ENCODE assay signal across 8 cellular contexts in genomic region chr10:102714621-102715455, GRCh38. TPM values are rescaled to one million over a fixed set of nuclear protein-coding genes. Genes with fewer than 3 reads are reported as not detected.
DNase-seq lines count a peak whose midpoint lies in the region; ATAC-seq, FAIRE-seq and TF ChIP-seq lines count a peak whose summit lies in the region.

A gene with protein sequence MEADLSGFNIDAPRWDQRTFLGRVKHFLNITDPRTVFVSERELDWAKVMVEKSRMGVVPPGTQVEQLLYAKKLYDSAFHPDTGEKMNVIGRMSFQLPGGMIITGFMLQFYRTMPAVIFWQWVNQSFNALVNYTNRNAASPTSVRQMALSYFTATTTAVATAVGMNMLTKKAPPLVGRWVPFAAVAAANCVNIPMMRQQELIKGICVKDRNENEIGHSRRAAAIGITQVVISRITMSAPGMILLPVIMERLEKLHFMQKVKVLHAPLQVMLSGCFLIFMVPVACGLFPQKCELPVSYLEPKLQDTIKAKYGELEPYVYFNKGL (plus strand): TSS chr10:102714636. CDS start chr10:102726637, 12,001 bp downstream.

- FAIRE-seq in pancreas (lab: Jason Lieb, UNC): no peak

- H3K4me3 Mint-ChIP-seq in Calu3 (ENCODE audit: low read depth, unreplicated experiment): peak within 1 kb of the TSS; percentile 94
- peak within 1 kb of the TSS; percentile 87 to 97 (median 94) for H3K4me3 Mint-ChIP-seq in IgD-negative memory B cell
- H3K4me3 Mint-ChIP-seq in activated CD4-positive, alpha-beta T cell treated with anti-CD3 and anti-CD28 coated beads, Interleukin-2, amount 10 ng/mL, durations not matched to agents 24 days and 14 days: peak within 1 kb of the TSS; percentile 80

- peaks cover 0 to 13% (median 4%) of the 10 kb centered on the region in 3 donors for H3K4me1 ChIP-seq in pancreas
- H3K4me1 ChIP-seq in uterus: peaks cover 0 to 6% of the 10 kb centered on the region in 2 donors

- H3K27me3 ChIP-seq in pancreas: no peaks in the 10 kb centered on the region
- no peaks in the 10 kb centered on the region for H3K27me3 ChIP-seq in uterus

- H3K27me3 Mint-ChIP-seq in Calu3 (ENCODE audit: unreplicated experiment) (no peaks in the 10 kb centered on the region), IgD-negative memory B cell (no peaks in the 10 kb centered on the region)
- no peaks in the 10 kb centered on the region for H3K27me3 Mint-ChIP-seq in activated CD4-positive, alpha-beta T cell treated with anti-CD3 and anti-CD28 coated beads, Interleukin-2, amount 10 ng/mL, durations not matched to agents 24 days and 14 days

- H3K9me3 Mint-ChIP-seq in Calu3 (ENCODE audit: low read depth, unreplicated experiment) (no peaks in the 10 kb centered on the region), IgD-negative memory B cell (no peaks in the 10 kb centered on the region)
- no peaks in the 10 kb centered on the region for H3K9me3 Mint-ChIP-seq in activated CD4-positive, alpha-beta T cell treated with anti-CD3 and anti-CD28 coated beads, Interleukin-2, amount 10 ng/mL, durations not matched to agents 24 days and 14 days

- H3K9me3 ChIP-seq in pancreas (no peaks in the 10 kb centered on the region), uterus (no peaks in the 10 kb centered on the region)

- CTCF ChIA-PET in Calu3 (lab: Charles Lee): interaction anchor here (0.5 to 1.4 kb wide), 2 partner anchors 13 to 627 kb away, joined by 3 read pairs; no protein-coding TSS in a partner anchor

- H3K4me3 ChIP-seq in pancreas: peak within 1 kb of the TSS; percentile 75 to 92 (median 87)
- peak within 1 kb of the TSS; percentile 64 to 85 for H3K4me3 ChIP-seq in uterus

- TF ChIP-seq CTCF in Calu3 (IDR thresholded peaks at IDR 0.05; ENCODE audit: unreplicated experiment) (no peak), pancreas (IDR thresholded peaks at IDR 0.05) (no peak), uterus (IDR thresholded peaks at IDR 0.05) (no peak)

- peak within 1 kb of the TSS; percentile 58 for H3K27ac Mint-ChIP-seq in Calu3 (ENCODE audit: unreplicated experiment)
- H3K27ac Mint-ChIP-seq in IgD-negative memory B cell: peak within 1 kb of the TSS; percentile 90 to 95 (median 94)
- peak within 1 kb of the TSS; percentile 93 for H3K27ac Mint-ChIP-seq in activated CD4-positive, alpha-beta T cell treated with anti-CD3 and anti-CD28 coated beads, Interleukin-2, amount 10 ng/mL, durations not matched to agents 24 days and 14 days

- TF ChIP-seq POLR2A in uterus (IDR thresholded peaks at IDR 0.05): no peak

- H3K36me3 Mint-ChIP-seq in Calu3 (ENCODE audit: insufficient read depth, unreplicated experiment): peaks cover 24% of the 10 kb centered on the region
- peaks cover 3% of the 10 kb centered on the region for H3K36me3 Mint-ChIP-seq in IgD-negative memory B cell
- peaks cover 21% of the 10 kb centered on the region for H3K36me3 Mint-ChIP-seq in activated CD4-positive, alpha-beta T cell treated with anti-CD3 and anti-CD28 coated beads, Interleukin-2, amount 10 ng/mL, durations not matched to agents 24 days and 14 days (ENCODE audit: low read depth)

- intact Hi-C loops in Calu3 (cut with micrococcal nuclease; ENCODE audit: unreplicated experiment) (no loop called here), pancreas (cut with DNase I) (no loop called here), uterus (cut with DNase I; ENCODE audit: low total_unique reads) (no loop called here)
- intact Hi-C loops in activated CD4-positive, alpha-beta T cell treated with anti-CD3 and anti-CD28 coated beads, Interleukin-2, amount 10 ng/mL, durations not matched to agents 24 days and 14 days (cut with micrococcal nuclease): loop anchor here (1.0 to 5.0 kb wide), 9 partner anchors 28 to 652 kb away; partner anchors contain the start of genes ACTR1A, BORCS7, GBF1 and SUFU

- H3K27ac ChIP-seq in pancreas: peak within 1 kb of the TSS; percentile 66 to 77 (median 70)
- peak within 1 kb of the TSS; percentile 86 to 90 for H3K27ac ChIP-seq in uterus

- TSS peak; percentile 47 for BruUV-seq in Calu3 (replicated peaks; lab: Mats Ljungman, UMichigan)

- WGBS in pancreas, 2 donors: 2 to 3% methylated on average over 46 of the region's 46 CpGs

- H3K36me3 ChIP-seq in pancreas: no peaks in the 10 kb centered on the region
- no peaks in the 10 kb centered on the region for H3K36me3 ChIP-seq in uterus

- DNase-seq in Calu3 (peak; percentile 34), pancreas (peak in 5 of 6 donors; percentile 29 to 86 (median 65)), uterus (no peak), DMS79 treated with DMSO at 0.1 percent for 48 hours (lab: John Stamatoyannopoulos, UW) (no peak)
- DNase-seq in activated CD4-positive, alpha-beta T cell treated with anti-CD3 and anti-CD28 coated beads, Interleukin-2, amount 10 ng/mL, durations not matched to agents 24 days and 14 days: peak; percentile 86

- in situ Hi-C loops in endometrial microvascular endothelial cells (cut with HindIII; ENCODE audit: inconsistent ontology term, low pct_unique_long_range_greater_than_20kb, low sequenced_read_pairs): no loop called here

- peaks cover 20% of the 10 kb centered on the region for H3K4me1 Mint-ChIP-seq in Calu3 (ENCODE audit: low read depth, unreplicated experiment)
- H3K4me1 Mint-ChIP-seq in IgD-negative memory B cell: peaks cover 28 to 41% (median 31%) of the 10 kb centered on the region in 3 donors
- H3K4me1 Mint-ChIP-seq in activated CD4-positive, alpha-beta T cell treated with anti-CD3 and anti-CD28 coated beads, Interleukin-2, amount 10 ng/mL, durations not matched to agents 24 days and 14 days: peaks cover 44% of the 10 kb centered on the region

- ATAC-seq in GM19438 (IDR thresholded peaks at IDR 0.05; ENCODE audit: low read depth, unreplicated experiment) (peak; percentile 22), pancreas (peak; percentile 27 to 49 (median 43))

RNA-seq across cellular contexts. Expression of the gene that starts here (rescaled TPM):
- total RNA-seq in Calu3 (2022) (21.2 and 22.9 TPM in 2 replicates), endometrial microvascular endothelial cells (ENCODE audit: inconsistent ontology term) (10.5 TPM), pancreas (10 to 100 TPM in 4 of 6 donors, 1 to 10 TPM in 2; 6.2 to 21.6 (median 10.4) TPM), uterus (10 to 100 TPM in 2 of 4 donors, 1 to 10 TPM in 2; 1.2 to 16.9 (median 8.5) TPM)
- polyA plus RNA-seq in IgD-negative memory B cell (6.4 TPM), pancreas (1 to 10 TPM; 5.6 to 9.0 TPM)
- total RNA-seq in activated CD4-positive, alpha-beta T cell treated with anti-CD3 and anti-CD28 coated beads, Interleukin-2, amount 10 ng/mL, durations not matched to agents 24 days and 14 days: 38.7 TPM in 2 replicates

Comparison
In these comparisons a context has a peak if more than half of its experiments do, and no peak if none do; other contexts are left out.
1. DNase-seq: peak in Calu3 (single experiment), activated CD4-positive, alpha-beta T cell treated with anti-CD3 and anti-CD28 coated beads, Interleukin-2, amount 10 ng/mL, durations not matched to agents 24 days and 14 days (single experiment) and pancreas (5 of 6); none in uterus (0 of 2) and DMS79 treated with DMSO at 0.1 percent for 48 hours (single experiment).
2. Peak in every context shown above with its lines, with median percentiles within 50 percentile points of each other: H3K27ac Mint-ChIP-seq and H3K4me3 Mint-ChIP-seq.